ENCODE assay signal across 1 cellular context in the genomic region with DNA sequence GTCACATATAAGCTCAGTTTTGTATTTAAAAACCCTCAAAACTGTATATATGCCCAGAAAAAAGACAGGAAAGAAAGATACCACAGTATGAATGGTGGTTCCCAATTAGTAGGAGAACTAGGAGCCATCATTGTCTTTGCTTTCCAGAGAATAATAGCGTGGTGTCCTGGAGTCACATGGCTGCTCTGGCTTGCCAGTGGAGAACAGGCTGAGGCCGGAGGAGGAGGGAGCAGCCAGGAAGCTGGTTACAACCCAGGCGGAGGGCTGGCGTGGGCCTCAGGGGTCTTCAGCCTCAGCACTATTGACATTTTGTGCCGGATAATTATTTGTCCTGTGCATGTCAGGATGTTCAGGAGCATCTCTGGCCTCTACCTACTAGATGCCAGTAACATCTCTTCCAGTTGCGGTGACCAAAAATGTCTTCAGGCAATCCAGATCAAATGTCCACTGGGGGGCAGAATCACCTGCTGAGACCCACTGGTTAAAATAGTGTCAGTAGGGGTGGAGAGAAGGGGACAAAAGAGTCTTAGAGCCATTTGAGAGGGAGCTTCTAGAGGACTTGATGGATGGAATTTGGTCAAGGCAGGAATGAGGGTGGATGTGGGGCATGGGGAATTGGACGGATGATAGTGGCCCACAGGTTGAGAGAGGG.
TF ChIP-seq lines count a peak whose summit lies in the region.

No MANE protein-coding gene starts in this region.

TF ChIP-seq in H1, 55 proteins besides CTCF, POLR2A, EP300 and RAD21:
- no peak for TF ChIP-seq CHD1 (IDR thresholded peaks at IDR 0.05; ENCODE audit: low read depth, low read length)
